1 cellular context compared by ENCODE assay signal in genomic region chr21:46284077-46284644, GRCh38.
TF ChIP-seq lines count a peak whose summit lies in the region.

No MANE protein-coding gene starts in this region.

TF ChIP-seq in HepG2, 621 proteins besides CTCF, POLR2A, EP300 and RAD21:
- 0 out of 2 replicates have a peak, but pooled peaks have one; percentile 28 for TF ChIP-seq MTERF4 (CRISPR knock-in tag; IDR thresholded peaks at IDR 0.05)
- 0 out of 2 replicates have a peak, but pooled peaks have one; percentile 21 for TF ChIP-seq ZNF777 (CRISPR knock-in tag; IDR thresholded peaks at IDR 0.05)
- no peak for TF ChIP-seq ZNF414 (CRISPR knock-in tag; IDR thresholded peaks at IDR 0.05)
TF ChIP-seq in HepG2: peak in this region for 2.
